In the genomic region with DNA sequence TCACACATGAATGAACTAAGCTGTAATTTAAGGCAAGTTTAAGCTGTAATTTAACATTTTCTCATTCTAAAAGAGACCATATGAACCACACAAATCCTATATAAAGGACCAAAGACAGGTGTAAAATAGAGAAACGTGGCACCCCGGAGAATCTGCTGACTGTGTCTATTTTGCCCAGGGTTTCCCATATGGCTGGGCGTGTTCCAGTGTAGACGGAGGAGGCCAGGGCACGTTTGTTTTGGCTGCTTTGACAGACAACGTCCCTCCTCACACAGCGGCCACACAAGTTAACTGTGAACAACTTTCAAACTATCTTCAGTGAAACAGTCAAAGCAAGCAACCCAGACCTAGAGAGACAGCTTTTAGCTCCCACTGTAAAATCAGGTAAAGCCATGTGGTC, we compare ENCODE assay signal across 19 cellular contexts.
"Had no signal": no experiment of that assay in that cellular context is flagged by ENCODE, and none has a peak within 500 bp of the region (broad histone marks: within the 10 kb centered on the region; RNA-seq: fewer than 3 reads in every experiment).

No MANE protein-coding gene starts in this region.

- H3K27me3 Mint-ChIP-seq: activated CD4-positive, alpha-beta memory T cell treated with anti-CD3 and anti-CD28 coated beads, Interleukin-2, amount 10 ng/mL, durations not matched to agents 7 days and 5 days; activated T-cell treated with anti-CD3 and anti-CD28 coated beads, Interleukin-2, amount 50 U/mL, for 24 hours; stimulated activated naive CD8-positive, alpha-beta T cell treated with anti-CD3 and anti-CD28 coated beads, Interleukin-15, Interleukin-2, amounts not matched to agents 100 ng/mL and 50 ng/mL, for 24 hours; T-helper 17 cell had no signal

- H3K27ac Mint-ChIP-seq: activated CD4-positive, alpha-beta memory T cell treated with anti-CD3 and anti-CD28 coated beads, Interleukin-2, amount 10 ng/mL, durations not matched to agents 7 days and 5 days; activated T-cell treated with anti-CD3 and anti-CD28 coated beads, Interleukin-2, amount 50 U/mL, for 24 hours; stimulated activated naive CD8-positive, alpha-beta T cell treated with anti-CD3 and anti-CD28 coated beads, Interleukin-15, Interleukin-2, amounts not matched to agents 100 ng/mL and 50 ng/mL, for 24 hours; T-helper 17 cell; WTC11 had no signal

- DNase-seq: activated CD4-positive, alpha-beta T cell treated with anti-CD3 and anti-CD28 coated beads for 4 hours; activated gamma-delta T cell; activated T-cell treated with anti-CD3 and anti-CD28 coated beads, Interleukin-2, amount 50 U/mL, for 24 hours; aorta; erythroblast; foreskin melanocyte; left ventricle myocardium inferior; small intestine; stimulated activated CD4-positive, alpha-beta T cell treated with anti-CD3 and anti-CD28 coated beads, Interleukin-15, amount 100 ng/mL, for 24 hours; stimulated activated CD4-positive, alpha-beta T cell treated with anti-CD3 and anti-CD28 coated beads, Interleukin-2, amount 100 ng/mL, for 48 hours; T-helper 17 cell had no signal

- H3K27me3 ChIP-seq: pancreas, right lobe of liver, tibial nerve had no signal

- H3K4me1 ChIP-seq: pancreas, right lobe of liver had no signal

- H3K27ac ChIP-seq: coronary artery, left ventricle myocardium inferior, pancreas, right lobe of liver, tibial nerve had no signal

- H3K9me3 ChIP-seq: left ventricle myocardium inferior, pancreas, right lobe of liver, tibial nerve had no signal

- H3K4me3 Mint-ChIP-seq: activated CD4-positive, alpha-beta memory T cell treated with anti-CD3 and anti-CD28 coated beads, Interleukin-2, amount 10 ng/mL, durations not matched to agents 7 days and 5 days; activated T-cell treated with anti-CD3 and anti-CD28 coated beads, Interleukin-2, amount 50 U/mL, for 24 hours; neural crest cell; stimulated activated naive CD8-positive, alpha-beta T cell treated with anti-CD3 and anti-CD28 coated beads, Interleukin-15, Interleukin-2, amounts not matched to agents 100 ng/mL and 50 ng/mL, for 24 hours; T-helper 17 cell had no signal

- ATAC-seq: pancreas, T-helper 17 cell had no signal

- H3K9me3 Mint-ChIP-seq: activated CD4-positive, alpha-beta memory T cell treated with anti-CD3 and anti-CD28 coated beads, Interleukin-2, amount 10 ng/mL, durations not matched to agents 7 days and 5 days; activated T-cell treated with anti-CD3 and anti-CD28 coated beads, Interleukin-2, amount 50 U/mL, for 24 hours; stimulated activated naive CD8-positive, alpha-beta T cell treated with anti-CD3 and anti-CD28 coated beads, Interleukin-15, Interleukin-2, amounts not matched to agents 100 ng/mL and 50 ng/mL, for 24 hours had no signal

- H3K4me3 ChIP-seq: coronary artery, left ventricle myocardium inferior, pancreas, right lobe of liver, tibial nerve had no signal
